13 cellular contexts compared by ENCODE assay signal in genomic region chr5:33914844-33915243, GRCh38. TPM values are rescaled to one million over a fixed set of nuclear protein-coding genes. Genes with fewer than 3 reads are reported as not detected.
"Had no signal": no experiment of that assay in that cellular context is flagged by ENCODE, and none has a peak within 500 bp of the region (broad histone marks: within the 10 kb centered on the region; RNA-seq: fewer than 3 reads in every experiment).

No MANE protein-coding gene starts in this region.

RNA-seq across cellular contexts. Expression of gene RXFP3, which starts 21.3 kb away (rescaled TPM):
- total RNA-seq: activated B cell treated with CpG ODN at 0.5 μM for 24 hours; activated CD4-positive, alpha-beta memory T cell treated with anti-CD3 and anti-CD28 coated beads for 36 hours; activated CD4-positive, alpha-beta memory T cell treated with anti-CD3 and anti-CD28 coated beads, Interleukin-2, amount 10 ng/mL, durations not matched to agents 7 days and 5 days; activated CD4-positive, alpha-beta T cell treated with anti-CD3 and anti-CD28 coated beads for 36 hours; activated CD4-positive, alpha-beta T cell treated with anti-CD3 and anti-CD28 coated beads, Interleukin-2, amount 10 ng/mL, durations not matched to agents 24 days and 14 days; activated CD4-positive, alpha-beta T cell treated with anti-CD3 and anti-CD28 coated beads, Interleukin-2, amount 10 ng/mL, durations not matched to agents 7 days and 5 days; activated CD8-positive, alpha-beta memory T cell treated with anti-CD3 and anti-CD28 coated beads for 36 hours; activated CD8-positive, alpha-beta memory T cell treated with anti-CD3 and anti-CD28 coated beads, Interleukin-2, amount 10 ng/mL, durations not matched to agents 7 days and 5 days; activated CD8-positive, alpha-beta T cell treated with anti-CD3 and anti-CD28 coated beads for 36 hours; activated CD8-positive, alpha-beta T cell treated with anti-CD3 and anti-CD28 coated beads, Interleukin-2, amount 10 ng/mL, durations not matched to agents 7 days and 5 days; T-helper 1 cell treated with Interleukin-12 subunit alpha and Interleukin-12 subunit beta and Interleukin-4 antibody, amounts not matched to agents 30 ng/mL and 1 ng/mL, for 36 hours; T-helper 17 cell; T-helper 2 cell treated with Interferon-gamma antibody and Interleukin-4, amounts not matched to agents 100 ng/mL and 5 ng/mL, for 36 hours had no signal

RNA-seq across cellular contexts. Expression of gene ADAMTS12, which starts 23.1 kb away (rescaled TPM):
- total RNA-seq: activated B cell treated with CpG ODN at 0.5 μM for 24 hours; activated CD4-positive, alpha-beta memory T cell treated with anti-CD3 and anti-CD28 coated beads for 36 hours; activated CD4-positive, alpha-beta memory T cell treated with anti-CD3 and anti-CD28 coated beads, Interleukin-2, amount 10 ng/mL, durations not matched to agents 7 days and 5 days; activated CD4-positive, alpha-beta T cell treated with anti-CD3 and anti-CD28 coated beads for 36 hours; activated CD4-positive, alpha-beta T cell treated with anti-CD3 and anti-CD28 coated beads, Interleukin-2, amount 10 ng/mL, durations not matched to agents 24 days and 14 days; activated CD4-positive, alpha-beta T cell treated with anti-CD3 and anti-CD28 coated beads, Interleukin-2, amount 10 ng/mL, durations not matched to agents 7 days and 5 days; activated CD8-positive, alpha-beta memory T cell treated with anti-CD3 and anti-CD28 coated beads for 36 hours; activated CD8-positive, alpha-beta memory T cell treated with anti-CD3 and anti-CD28 coated beads, Interleukin-2, amount 10 ng/mL, durations not matched to agents 7 days and 5 days; activated CD8-positive, alpha-beta T cell treated with anti-CD3 and anti-CD28 coated beads for 36 hours; activated CD8-positive, alpha-beta T cell treated with anti-CD3 and anti-CD28 coated beads, Interleukin-2, amount 10 ng/mL, durations not matched to agents 7 days and 5 days; T-helper 1 cell treated with Interleukin-12 subunit alpha and Interleukin-12 subunit beta and Interleukin-4 antibody, amounts not matched to agents 30 ng/mL and 1 ng/mL, for 36 hours; T-helper 17 cell; T-helper 2 cell treated with Interferon-gamma antibody and Interleukin-4, amounts not matched to agents 100 ng/mL and 5 ng/mL, for 36 hours had no signal
